8 cellular contexts compared by ENCODE assay signal in genomic region chr16:11781773-11782172, GRCh38. TPM values are rescaled to one million over a fixed set of nuclear protein-coding genes. Genes with fewer than 3 reads are reported as not detected.
DNase-seq lines count a peak whose midpoint lies in the region; ATAC-seq and TF ChIP-seq lines count a peak whose summit lies in the region.

No MANE protein-coding gene starts in this region.

- no peak for TF ChIP-seq CTCF in Calu3 (IDR thresholded peaks at IDR 0.05; ENCODE audit: unreplicated experiment)
- no peak for TF ChIP-seq CTCF in brain microvascular endothelial cell (IDR thresholded peaks at IDR 0.05; ENCODE audit: low read depth, low read length, missing control alignments)

- H3K27ac ChIP-seq in brain microvascular endothelial cell: peak overlapping the region; percentile 86

- in situ Hi-C loops in brain microvascular endothelial cell (cut with HindIII; ENCODE audit: low pct_ligation_motif_present, low sequenced_read_pairs): no loop called here

- TF ChIP-seq POLR2A in erythroblast (IDR thresholded peaks at IDR 0.05; ENCODE audit: low read length): no peak

- no peaks in the 10 kb centered on the region for H3K27me3 ChIP-seq in brain microvascular endothelial cell (replicated peaks)

- H3K36me3 Mint-ChIP-seq in Calu3 (ENCODE audit: insufficient read depth, unreplicated experiment): peaks cover 70% of the 10 kb centered on the region

- no peak overlapping the region for H3K4me3 ChIP-seq in brain microvascular endothelial cell (ENCODE audit: low read depth, low read length)

- H3K4me1 Mint-ChIP-seq in Calu3 (ENCODE audit: low read depth, unreplicated experiment): peaks cover 36% of the 10 kb centered on the region

- peak overlapping the region; percentile 38 for H3K4me3 Mint-ChIP-seq in Calu3 (ENCODE audit: low read depth, unreplicated experiment)

- H3K9me3 Mint-ChIP-seq in Calu3 (ENCODE audit: low read depth, unreplicated experiment): no peaks in the 10 kb centered on the region

- peak overlapping the region; percentile 89 for H3K27ac Mint-ChIP-seq in Calu3 (ENCODE audit: unreplicated experiment)

- intact Hi-C loops in Calu3 (cut with micrococcal nuclease; ENCODE audit: unreplicated experiment) (no loop called here), sciatic nerve (cut with DNase I) (no loop called here)

- peaks cover 18% of the 10 kb centered on the region for H3K36me3 ChIP-seq in brain microvascular endothelial cell (replicated peaks)

- DNase-seq in Calu3: no peak
- DNase-seq in NCI-H2029 treated with DMSO at 0.1 percent for 48 hours (lab: John Stamatoyannopoulos, UW): peak; percentile 31
- DNase-seq in brain microvascular endothelial cell: no peak
- DNase-seq in middle frontal gyrus (ENCODE audit: extremely low spot score, low spot score): peak; percentile 37
- DNase-seq in stimulated activated CD4-positive, alpha-beta T cell treated with anti-CD3 and anti-CD28 coated beads, Interleukin-2, amount 100 ng/mL, for 48 hours: no peak
- DNase-seq in sciatic nerve (ENCODE audit: low spot score): no peak
- no peak for DNase-seq in erythroblast (lab: John Stamatoyannopoulos, UW)

- ATAC-seq in HG03280 (IDR thresholded peaks at IDR 0.05; ENCODE audit: unreplicated experiment) (no peak), sciatic nerve (no peak)

- no peaks in the 10 kb centered on the region for H3K27me3 Mint-ChIP-seq in Calu3 (ENCODE audit: unreplicated experiment)

- no TSS peak for BruUV-seq in Calu3 (replicated peaks; lab: Mats Ljungman, UMichigan)

- CTCF ChIA-PET in Calu3 (lab: Charles Lee): no interaction called here

RNA-seq across cellular contexts. Expression of gene ZC3H7A, which starts 15.3 kb away (rescaled TPM):
- total RNA-seq in Calu3 (2022) (68.7 and 70.9 TPM in 2 replicates), sciatic nerve (91.1 TPM)

RNA-seq across cellular contexts. Expression of gene TXNDC11, which starts 39.1 kb away (rescaled TPM):
- total RNA-seq in Calu3 (2022): 51.3 and 52.1 TPM in 2 replicates
- 36.6 TPM for total RNA-seq in sciatic nerve

Comparison
In these comparisons a context has a peak if more than half of its experiments do, and no peak if none do; other contexts are left out.
1. DNase-seq: peak in NCI-H2029 treated with DMSO at 0.1 percent for 48 hours (single experiment) and middle frontal gyrus (single experiment); none in Calu3 (single experiment), brain microvascular endothelial cell (single experiment), stimulated activated CD4-positive, alpha-beta T cell treated with anti-CD3 and anti-CD28 coated beads, Interleukin-2, amount 100 ng/mL, for 48 hours (0 of 2), sciatic nerve (single experiment) and erythroblast (0 of 2).